Comparison of ENCODE assay signal across 24 cellular contexts in the genomic region with DNA sequence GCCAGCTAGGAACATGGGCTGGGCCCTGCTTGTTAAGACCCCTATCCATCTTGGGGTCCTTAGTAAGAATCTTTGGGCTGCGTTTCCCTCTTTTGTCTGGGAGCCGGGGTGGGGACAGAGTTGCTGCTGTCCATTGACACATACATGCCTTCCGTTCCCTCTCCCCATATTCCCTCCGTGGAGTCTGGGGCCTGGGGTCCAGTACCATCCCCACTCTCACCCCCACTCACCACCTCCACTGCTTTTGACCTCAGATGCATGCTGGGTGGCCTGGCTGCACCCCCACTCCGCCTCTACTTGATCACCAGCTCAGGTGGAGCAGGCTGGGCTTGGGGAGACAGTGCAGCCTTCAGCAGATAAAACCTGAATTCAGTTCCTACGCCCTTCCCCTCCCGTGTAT. TPM values are rescaled to one million over a fixed set of nuclear protein-coding genes. Genes with fewer than 3 reads are reported as not detected.
DNase-seq lines count a peak whose midpoint lies in the region; ATAC-seq, FAIRE-seq and TF ChIP-seq lines count a peak whose summit lies in the region.
"Had no signal": no experiment of that assay in that cellular context is flagged by ENCODE, and none has a peak within 500 bp of the region (broad histone marks: within the 10 kb centered on the region; RNA-seq: fewer than 3 reads in every experiment).

No MANE protein-coding gene starts in this region.

- intact Hi-C loops in K562 (cut with micrococcal nuclease) = no loop called here
- intact Hi-C loops in lower leg skin (cut with DNase I; ENCODE audit: low total_unique reads) = no loop called here
- intact Hi-C loops in breast epithelium (cut with DNase I; ENCODE audit: low total_unique reads) = no loop called here

- no peaks in the 10 kb centered on the region for H3K79me2 ChIP-seq in H9 (ENCODE audit: insufficient read depth, low read length)
- H3K79me2 ChIP-seq in K562 (ENCODE audit: control insufficient read depth, insufficient read depth, low read length) = no peaks in the 10 kb centered on the region

- H3K27ac ChIP-seq in H9 (ENCODE audit: insufficient read length, low read depth, low read length) (no peak overlapping the region), K562 (ENCODE audit: extremely low read depth, low read depth, low read length) (no peak overlapping the region), neuronal stem cell (replicated peaks; ENCODE audit: low read length) (no peak overlapping the region), breast epithelium (no peak overlapping the region)

- H3K4me1 Mint-ChIP-seq in H9 = peaks cover 12 to 23% of the 10 kb centered on the region in 2 experiments

- FAIRE-seq in D721Med (lab: Jason Lieb, UNC) (peak; percentile 32), K562 (lab: Jason Lieb, UNC) (no peak), GM12892 (lab: Jason Lieb, UNC) (no peak)
- FAIRE-seq: GM12878, GM18507 had no signal

- peaks cover 9% of the 10 kb centered on the region for H3K9me1 ChIP-seq in K562 (ENCODE audit: control insufficient read depth, insufficient read depth, low read length)

- H4K8ac ChIP-seq in H9 (replicated peaks; ENCODE audit: insufficient read length, low read depth, low read length) (no peak overlapping the region), neuronal stem cell (ENCODE audit: low read depth, low read length) (no peak overlapping the region)

- no peaks in the 10 kb centered on the region; the same call in none of the 2 replicates for H3K27me3 Mint-ChIP-seq in H9 (ENCODE audit: low read depth)
- H3K27me3 Mint-ChIP-seq: CD4-positive, CD25-positive, alpha-beta regulatory T cell had no signal

- H4K91ac ChIP-seq in H9 (ENCODE audit: insufficient read length, low read depth, low read length) (no peak overlapping the region), neuronal stem cell (ENCODE audit: low read depth, low read length, poor library complexity) (no peak overlapping the region)

- H3K27ac Mint-ChIP-seq in H9 = no peak overlapping the region
- H3K27ac Mint-ChIP-seq: CD4-positive, CD25-positive, alpha-beta regulatory T cell; CD8-positive, alpha-beta T cell; GM23338; HFFc6 had no signal

- no peak for TF ChIP-seq POLR2A in K562 (conservative IDR thresholded peaks at IDR 0.05)
- no peak for TF ChIP-seq POLR2A in lower leg skin (IDR thresholded peaks at IDR 0.05)
- TF ChIP-seq POLR2A in GM12892 (IDR thresholded peaks at IDR 0.05; ENCODE audit: low read depth, low read length) = no peak
- TF ChIP-seq POLR2A in breast epithelium (IDR thresholded peaks at IDR 0.05) = no peak

- no peak overlapping the region for H3K9ac ChIP-seq in H9 (ENCODE audit: extremely low read depth, insufficient read length, low read length)
- H3K9ac ChIP-seq in K562 (ENCODE audit: insufficient read depth in 1 of 2, low read depth in 2 of 2, low read length in 2 of 2) = 0 out of 4 replicates have a peak overlapping the region, but pooled peaks of 1 of the 2 experiments have one; percentile 45
- H3K9ac ChIP-seq in neuronal stem cell (ENCODE audit: low read depth, low read length, poor library complexity) = no peak overlapping the region

- H3K23me2 ChIP-seq in H9 (ENCODE audit: insufficient read length, low read depth, low read length, poor library complexity, severe bottlenecking) = no peaks in the 10 kb centered on the region

- H3K4me3 ChIP-seq in K562 (no peak overlapping the region), neuronal stem cell (ENCODE audit: low read length in 2 of 2) (no peak overlapping the region), lower leg skin (ENCODE audit: low read depth, poor library complexity, severe bottlenecking) (no peak overlapping the region), breast epithelium (no peak overlapping the region)
- H3K4me3 ChIP-seq: GM12878, GM23338, HAP-1 had no signal

- H3K4me2 ChIP-seq in H9 (ENCODE audit: insufficient read depth, insufficient read length, low read length) = no peak overlapping the region
- H3K4me2 ChIP-seq in K562 (ENCODE audit: insufficient read depth, low read length) = no peak overlapping the region
- no peak overlapping the region for H3K4me2 ChIP-seq in neuronal stem cell (ENCODE audit: insufficient read depth, low read length, poor library complexity, severe bottlenecking)
- H3K4me2 ChIP-seq: GM23338 had no signal

- no peaks in the 10 kb centered on the region for H3K9me3 Mint-ChIP-seq in H9
- H3K9me3 Mint-ChIP-seq: CD4-positive, CD25-positive, alpha-beta regulatory T cell; CD8-positive, alpha-beta T cell; GM23338; HFFc6 had no signal

- H2AFZ ChIP-seq in H9 (ENCODE audit: low read length) (no peak overlapping the region), K562 (ENCODE audit: low read depth, low read length) (no peak overlapping the region), neuronal stem cell (ENCODE audit: low read length) (no peak overlapping the region)
- H2AFZ ChIP-seq: GM23338 had no signal

- H3K23ac ChIP-seq in H9 (ENCODE audit: insufficient read length, low read depth, low read length) (no peak overlapping the region), neuronal stem cell (ENCODE audit: low read depth, low read length, poor library complexity) (no peak overlapping the region)

- H3K79me1 ChIP-seq in H9 (ENCODE audit: insufficient read depth, low read depth, low read length, poor library complexity, severe bottlenecking) (no peaks in the 10 kb centered on the region), neuronal stem cell (ENCODE audit: low read depth, low read length) (no peaks in the 10 kb centered on the region)

- H3K36me3 Mint-ChIP-seq in H9 (ENCODE audit: insufficient read depth in 1 of 3, low read depth in 3 of 3) = no peaks in the 10 kb centered on the region
- H3K36me3 Mint-ChIP-seq: CD4-positive, CD25-positive, alpha-beta regulatory T cell; CD8-positive, alpha-beta T cell had no signal

- H3T11ph ChIP-seq in H9 (ENCODE audit: low read length) = no peak overlapping the region

- WGBS in H9 (ENCODE audit: extremely low coverage, insufficient read length, low lambda C conversion rate) = no CpG with 5 or more reads among the region's 7 CpGs
- WGBS in K562 (ENCODE audit: insufficient coverage, low coverage, missing lambda C conversion rate) = 22% methylated on average over 7 of the region's 7 CpGs
- WGBS in neuronal stem cell (ENCODE audit: extremely low coverage in 2 of 2, insufficient read length in 2 of 2, insufficient replicate concordance in 1 of 2), 2 donors = no CpG with 5 or more reads among the region's 7 CpGs
- 73 to 92% methylated on average over 7 of the region's 7 CpGs for WGBS in lower leg skin, 2 donors

- no peak overlapping the region for H3K56ac ChIP-seq in H9 (ENCODE audit: insufficient read length, low read depth, low read length)

- H2AK5ac ChIP-seq in H9 (ENCODE audit: insufficient read length, low read length) (no peak overlapping the region), neuronal stem cell (ENCODE audit: low read depth, low read length) (no peak overlapping the region)

- H2BK12ac ChIP-seq in H9 (ENCODE audit: insufficient read length, low read depth, low read length) = no peak overlapping the region
- no peak overlapping the region for H2BK12ac ChIP-seq in neuronal stem cell (ENCODE audit: low read length)

- CTCF ChIA-PET in K562 (lab: Yijun Ruan, JAX; ENCODE audit: low intra/inter-chr PET ratio) = no interaction called here

- no peak for TF ChIP-seq EP300 in K562 (IDR thresholded peaks at IDR 0.05; ENCODE audit: low read length)

- H2BK15ac ChIP-seq in H9 (ENCODE audit: low read depth, low read length) (no peak overlapping the region), neuronal stem cell (ENCODE audit: low read length) (no peak overlapping the region)

- no peak for TF ChIP-seq RAD21 in K562 (CRISPR knock-in tag; conservative IDR thresholded peaks at IDR 0.05 in 1 of 2, IDR thresholded peaks at IDR 0.05 in 1 of 2)

- H3K4ac ChIP-seq in H9 (ENCODE audit: low read depth, low read length) (no peak overlapping the region), neuronal stem cell (ENCODE audit: low read length) (peak overlapping the region; percentile 19)

- no peaks in the 10 kb centered on the region for H3K27me3 ChIP-seq in H9 (ENCODE audit: insufficient read depth, low read length)
- peaks cover 35 to 85% of the 10 kb centered on the region in 2 experiments for H3K27me3 ChIP-seq in K562 (ENCODE audit: control insufficient read depth in 2 of 2, insufficient read depth in 2 of 2, low read length in 2 of 2)
- peaks cover 0 to 33% (median 0%) of the 10 kb centered on the region in 3 experiments for H3K27me3 ChIP-seq in neuronal stem cell (ENCODE audit: control insufficient read depth in 3 of 3, insufficient read depth in 3 of 3, low read depth in 1 of 3, low read length in 3 of 3)
- no peaks in the 10 kb centered on the region for H3K27me3 ChIP-seq in breast epithelium

- H4K20me1 ChIP-seq in H9 (ENCODE audit: control insufficient read depth, insufficient read depth, insufficient read length) (no peaks in the 10 kb centered on the region), K562 (replicated peaks; ENCODE audit: control insufficient read depth, insufficient read depth, low read length) (peaks cover 5% of the 10 kb centered on the region)

- POLR2A ChIA-PET in K562 (lab: Yijun Ruan, JAX) = interaction anchor here (1.0 kb wide), 1 partner anchor 11 kb away, joined by 4 read pairs; no protein-coding TSS in a partner anchor

- no peaks in the 10 kb centered on the region for H3K36me3 ChIP-seq in K562 (ENCODE audit: control insufficient read depth, insufficient read depth, low read length)
- H3K36me3 ChIP-seq in neuronal stem cell (replicated peaks in 1 of 2; ENCODE audit: control insufficient read depth in 2 of 2, insufficient read depth in 2 of 2, low read length in 2 of 2) = no peaks in the 10 kb centered on the region
- H3K36me3 ChIP-seq in breast epithelium = no peaks in the 10 kb centered on the region
- H3K36me3 ChIP-seq: HAP-1 had no signal

- H3K4me3 Mint-ChIP-seq in H9 = no peak overlapping the region
- H3K4me3 Mint-ChIP-seq: CD4-positive, CD25-positive, alpha-beta regulatory T cell; CD8-positive, alpha-beta T cell; GM23338; HFFc6 had no signal

- H3K14ac ChIP-seq in H9 (ENCODE audit: insufficient read depth, low read length) (no peak overlapping the region), neuronal stem cell (ENCODE audit: low read length) (no peak overlapping the region)

- no peak overlapping the region for H2BK5ac ChIP-seq in H9 (ENCODE audit: insufficient read length, low read length)
- H2BK5ac ChIP-seq in neuronal stem cell (ENCODE audit: low read length) = no peak overlapping the region

- no peaks in the 10 kb centered on the region for H3K9me3 ChIP-seq in H9 (ENCODE audit: control insufficient read depth, low read depth, low read length)
- no peaks in the 10 kb centered on the region for H3K9me3 ChIP-seq in K562 (replicated peaks; ENCODE audit: control insufficient read depth, insufficient read depth, low read depth, low read length)
- H3K9me3 ChIP-seq in neuronal stem cell (replicated peaks in 1 of 2; ENCODE audit: control insufficient read depth in 2 of 2, insufficient read depth in 1 of 2, low read depth in 1 of 2, low read length in 2 of 2) = no peaks in the 10 kb centered on the region
- no peaks in the 10 kb centered on the region for H3K9me3 ChIP-seq in breast epithelium
- H3K9me3 ChIP-seq: Caco-2, HAP-1 had no signal

- H2BK20ac ChIP-seq in H9 (ENCODE audit: low read depth, low read length, poor library complexity, severe bottlenecking) = no peak overlapping the region

- H2BK120ac ChIP-seq in H9 (ENCODE audit: low read depth, low read length, poor library complexity, severe bottlenecking) = no peak overlapping the region
- H2BK120ac ChIP-seq in neuronal stem cell (ENCODE audit: low read depth, low read length) = no peak overlapping the region

- DNase-seq in D721Med (ENCODE audit: insufficient read length, low spot score) = no peak
- DNase-seq in H9 = peak; percentile 10
- DNase-seq in K562 (ENCODE audit: extremely low read depth in 1 of 4, low spot score in 3 of 4) = no peak
- DNase-seq in neuronal stem cell (ENCODE audit: low spot score) = no peak
- no peak for DNase-seq in lower leg skin (ENCODE audit: low spot score in 2 of 2)
- no peak for DNase-seq in GM12892 (ENCODE audit: insufficient read length)
- DNase-seq in SIG-M5 (lab: John Stamatoyannopoulos, UW) = no peak
- DNase-seq in breast epithelium (ENCODE audit: low spot score in 2 of 2) = no peak
- DNase-seq: C1 segment of cervical spinal cord; CD4-positive, CD25-positive, alpha-beta regulatory T cell; CD8-positive, alpha-beta T cell; DMS 273 treated with DMSO at 0.1 percent for 48 hours; DMS79; EL; GDM1; HFFc6 had no signal

- no TSS peak for BruUV-seq in K562 (replicated peaks; lab: Mats Ljungman, UMichigan)

- H4K5ac ChIP-seq in H9 (ENCODE audit: insufficient read length, low read depth, low read length) = no peak overlapping the region

- H3K4me1 ChIP-seq in H9 (ENCODE audit: insufficient read depth, low read length) (no peaks in the 10 kb centered on the region), K562 (replicated peaks in 1 of 2; ENCODE audit: control insufficient read depth in 2 of 2, insufficient read depth in 2 of 2, low read length in 2 of 2) (peaks cover 17 to 31% of the 10 kb centered on the region in 2 experiments; a peak in 4 of 5 replicates), neuronal stem cell (ENCODE audit: control insufficient read depth in 2 of 2, insufficient read depth in 1 of 2, low read depth in 1 of 2, low read length in 2 of 2) (peaks cover 0 to 38% of the 10 kb centered on the region in 2 donors), breast epithelium (no peaks in the 10 kb centered on the region)
- H3K4me1 ChIP-seq: Caco-2, HAP-1 had no signal

- no peak for ATAC-seq in K562
- ATAC-seq: CD8-positive, alpha-beta T cell; GM12878; GM23338 had no signal

- H3K18ac ChIP-seq in H9 (ENCODE audit: insufficient read length, low read depth, low read length) (no peak overlapping the region), neuronal stem cell (ENCODE audit: low read length) (peak overlapping the region; percentile 61)

- TF ChIP-seq CTCF in D721Med (IDR thresholded peaks at IDR 0.05; ENCODE audit: insufficient read depth, missing control alignments) = no peak
- TF ChIP-seq CTCF in H9 (conservative IDR thresholded peaks at IDR 0.05) = no peak
- TF ChIP-seq CTCF in K562 (IDR thresholded peaks at IDR 0.05 in 2 of 3, conservative IDR thresholded peaks at IDR 0.05 in 1 of 3; ENCODE audit: insufficient read depth in 2 of 3, low read depth in 1 of 3, low read length in 3 of 3) = no peak
- no peak for TF ChIP-seq CTCF in lower leg skin (IDR thresholded peaks at IDR 0.05)
- TF ChIP-seq CTCF in breast epithelium (IDR thresholded peaks at IDR 0.05) = no peak

- in situ Hi-C loops in K562 (cut with MboI) = no loop called here

RNA-seq across cellular contexts. Expression of a gene that starts 3.3 kb away (rescaled TPM):
- total RNA-seq in H9 (2021) (0.07 TPM in 1 of 2 replicates, not detected in the other), K562 (2014; rRNA removed) (not detected in 2 replicates), K562 (2014; rRNA removed; fragmentation: Illumina TruSeq; extraction: Trizol) (not detected in 2 replicates), K562 (2015; rRNA removed; fragmentation: Illumina TruSeq; extraction: Trizol) (not detected in 2 replicates), K562 (2021) (not detected in 2 replicates), lower leg skin (under 1 TPM in 3 of 4 donors, not detected in 1; 0.23 to 0.36 (median 0.25) TPM), breast epithelium (under 1 TPM in 2 of 3 donors, not detected in 1; 0.15 to 0.32 TPM)
- total RNA-seq in K562 (2011; cell fraction: chromatin; rRNA removed; ENCODE audit: low replicate concordance) = not detected in 2 replicates
- total RNA-seq in K562 (2011; cell fraction: nucleolus; rRNA removed) = not detected in 2 replicates
- not detected in 2 replicates for total RNA-seq in K562 (2011; cell fraction: nucleoplasm; rRNA removed)
- polyA plus RNA-seq in K562 (2011; rRNA removed) (not detected in 2 replicates), K562 (2014; fragmentation: Illumina TruSeq; extraction: Trizol) (not detected in 2 replicates), K562 (2014; fragmentation: Nextera tagmentation; extraction: Ambion mirVana) (not detected), K562 (2014; rRNA removed) (not detected in 2 replicates)
- not detected in 2 replicates for polyA plus RNA-seq in K562 (2011; cell fraction: cytosol; rRNA removed)
- not detected in 2 replicates for polyA plus RNA-seq in K562 (2011; cell fraction: nucleus; rRNA removed)
- not detected in 2 replicates for polyA plus RNA-seq in K562 (2012)
- polyA minus RNA-seq in K562 (2011; rRNA and poly(A)+ RNA removed) = not detected in 2 replicates
- not detected in 2 replicates for polyA minus RNA-seq in K562 (2011; cell fraction: cytosol; rRNA and poly(A)+ RNA removed)
- polyA minus RNA-seq in K562 (2011; cell fraction: nucleus; rRNA and poly(A)+ RNA removed) = not detected in 2 replicates
- polyA plus RNA-seq in neuronal stem cell (2013, experiment 1 of 2) = 4.2 TPM
- 4.3 TPM for polyA plus RNA-seq in neuronal stem cell (2013, experiment 2 of 2)
- polyA plus RNA-seq in GM12892 (2012; ENCODE audit: missing spikeins) = not detected
- total RNA-seq: A172; A673; Caco-2; CD4-positive, CD25-positive, alpha-beta regulatory T cell; CD8-positive, alpha-beta T cell; GM12878; HFFc6 had no signal
- polyA plus RNA-seq: BJ; CD4-positive, CD25-positive, alpha-beta regulatory T cell; GM12878; GM23338 had no signal
